In the genomic region with DNA sequence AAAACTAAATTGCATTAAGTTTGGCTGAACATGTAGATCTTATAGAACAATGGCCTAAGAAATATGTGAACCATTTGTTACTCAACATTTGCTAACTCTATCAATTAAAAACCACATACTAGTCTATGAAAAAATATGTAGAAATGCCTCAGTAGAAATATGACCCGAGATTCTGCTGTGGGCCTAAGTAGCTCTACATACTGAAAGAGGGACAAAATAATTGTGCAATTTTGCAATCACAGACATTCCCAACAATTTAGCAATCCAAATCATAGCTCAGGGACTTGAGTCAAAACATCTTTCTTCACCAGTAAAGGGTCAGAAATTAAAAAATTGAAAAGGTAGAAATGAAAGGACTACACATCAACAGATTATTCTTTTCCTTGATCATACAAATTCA, we compare ENCODE assay signal across 20 cellular contexts.
"Had no signal": no experiment of that assay in that cellular context is flagged by ENCODE, and none has a peak within 500 bp of the region (broad histone marks: within the 10 kb centered on the region; RNA-seq: fewer than 3 reads in every experiment).

No MANE protein-coding gene starts in this region.

- FAIRE-seq: islet of Langerhans, pancreas had no signal

- DNase-seq: activated B cell treated with CpG ODN at 0.5 μM for 24 hours; activated CD4-positive, alpha-beta T cell treated with anti-CD3 and anti-CD28 coated beads for 48 hours; activated CD8-positive, alpha-beta T cell treated with anti-CD3 and anti-CD28 coated beads for 36 hours; activated effector memory CD4-positive, alpha-beta T cell treated with anti-CD3 and anti-CD28 coated beads, Interleukin-2, amount 50 U/mL, for 16 hours; activated T-cell treated with anti-CD3 and anti-CD28 coated beads, Interleukin-2, amount 50 U/mL, for 48 hours; amygdala; body of pancreas; caudate nucleus; colonic mucosa; naive thymus-derived CD8-positive, alpha-beta T cell; pancreas; stimulated activated CD4-positive, alpha-beta T cell treated with anti-CD3 and anti-CD28 coated beads, Interleukin-15, amount 100 ng/mL, for 24 hours; stimulated activated CD4-positive, alpha-beta T cell treated with anti-CD3 and anti-CD28 coated beads, Interleukin-4, amount 100 ng/mL, for 1 hour; stimulated activated naive CD4-positive, alpha-beta T cell; substantia nigra; uterus had no signal

- H3K27ac ChIP-seq: body of pancreas, colonic mucosa, esophagus muscularis mucosa, pancreas, skin epidermis, tibial nerve, uterus had no signal
